1 cellular context compared by ENCODE assay signal in the genomic region with DNA sequence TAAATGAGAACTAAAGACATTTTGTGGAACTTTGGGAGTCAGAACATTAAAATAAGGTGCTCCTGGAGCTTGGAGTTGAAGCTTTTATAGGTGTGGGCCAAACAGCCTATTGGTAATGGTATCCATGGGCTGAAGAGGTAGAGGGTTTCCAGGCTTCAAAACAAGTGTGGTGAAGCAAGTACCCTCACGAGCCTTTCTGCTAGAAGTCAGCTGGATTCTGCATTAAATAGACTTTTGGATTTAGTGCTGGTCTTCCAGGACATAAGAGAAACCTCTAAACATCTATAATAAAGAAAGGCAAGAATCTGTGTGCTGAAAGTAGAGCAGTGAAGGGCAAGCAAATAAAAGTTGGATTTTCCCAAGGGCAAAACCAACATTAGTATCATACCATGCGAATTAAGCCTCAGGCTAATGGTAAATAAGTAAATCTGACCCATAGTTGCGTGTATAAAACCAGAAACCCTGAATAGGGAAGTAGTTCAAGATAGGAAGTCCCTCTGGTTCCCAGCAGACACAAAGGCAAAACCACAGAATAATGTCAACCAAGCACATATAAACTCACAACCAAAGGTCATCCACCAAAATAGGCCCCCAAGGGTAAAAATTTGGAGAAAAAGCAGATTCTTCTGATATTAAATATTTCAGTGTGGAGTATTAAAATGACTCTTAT.
TF ChIP-seq lines count a peak whose summit lies in the region.

No MANE protein-coding gene starts in this region.

TF ChIP-seq in HepG2, 621 proteins besides CTCF, POLR2A, EP300 and RAD21 (continued from another document):
- TF ChIP-seq, protein P1, sequence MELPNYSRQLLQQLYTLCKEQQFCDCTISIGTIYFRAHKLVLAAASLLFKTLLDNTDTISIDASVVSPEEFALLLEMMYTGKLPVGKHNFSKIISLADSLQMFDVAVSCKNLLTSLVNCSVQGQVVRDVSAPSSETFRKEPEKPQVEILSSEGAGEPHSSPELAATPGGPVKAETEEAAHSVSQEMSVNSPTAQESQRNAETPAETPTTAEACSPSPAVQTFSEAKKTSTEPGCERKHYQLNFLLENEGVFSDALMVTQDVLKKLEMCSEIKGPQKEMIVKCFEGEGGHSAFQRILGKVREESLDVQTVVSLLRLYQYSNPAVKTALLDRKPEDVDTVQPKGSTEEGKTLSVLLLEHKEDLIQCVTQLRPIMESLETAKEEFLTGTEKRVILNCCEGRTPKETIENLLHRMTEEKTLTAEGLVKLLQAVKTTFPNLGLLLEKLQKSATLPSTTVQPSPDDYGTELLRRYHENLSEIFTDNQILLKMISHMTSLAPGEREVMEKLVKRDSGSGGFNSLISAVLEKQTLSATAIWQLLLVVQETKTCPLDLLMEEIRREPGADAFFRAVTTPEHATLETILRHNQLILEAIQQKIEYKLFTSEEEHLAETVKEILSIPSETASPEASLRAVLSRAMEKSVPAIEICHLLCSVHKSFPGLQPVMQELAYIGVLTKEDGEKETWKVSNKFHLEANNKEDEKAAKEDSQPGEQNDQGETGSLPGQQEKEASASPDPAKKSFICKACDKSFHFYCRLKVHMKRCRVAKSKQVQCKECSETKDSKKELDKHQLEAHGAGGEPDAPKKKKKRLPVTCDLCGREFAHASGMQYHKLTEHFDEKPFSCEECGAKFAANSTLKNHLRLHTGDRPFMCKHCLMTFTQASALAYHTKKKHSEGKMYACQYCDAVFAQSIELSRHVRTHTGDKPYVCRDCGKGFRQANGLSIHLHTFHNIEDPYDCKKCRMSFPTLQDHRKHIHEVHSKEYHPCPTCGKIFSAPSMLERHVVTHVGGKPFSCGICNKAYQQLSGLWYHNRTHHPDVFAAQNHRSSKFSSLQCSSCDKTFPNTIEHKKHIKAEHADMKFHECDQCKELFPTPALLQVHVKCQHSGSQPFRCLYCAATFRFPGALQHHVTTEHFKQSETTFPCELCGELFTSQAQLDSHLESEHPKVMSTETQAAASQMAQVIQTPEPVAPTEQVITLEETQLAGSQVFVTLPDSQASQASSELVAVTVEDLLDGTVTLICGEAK (IDR thresholded peaks at IDR 0.05): no peak
- TF ChIP-seq, protein P1 (CRISPR knock-in tag; IDR thresholded peaks at IDR 0.05): no peak
- TF ChIP-seq HOXA9 (CRISPR knock-in tag; IDR thresholded peaks at IDR 0.05; ENCODE audit: borderline replicate concordance): no peak
- no peak for TF ChIP-seq ZNF34 (CRISPR knock-in tag; IDR thresholded peaks at IDR 0.05; ENCODE audit: borderline replicate concordance)
- TF ChIP-seq, protein P2, sequence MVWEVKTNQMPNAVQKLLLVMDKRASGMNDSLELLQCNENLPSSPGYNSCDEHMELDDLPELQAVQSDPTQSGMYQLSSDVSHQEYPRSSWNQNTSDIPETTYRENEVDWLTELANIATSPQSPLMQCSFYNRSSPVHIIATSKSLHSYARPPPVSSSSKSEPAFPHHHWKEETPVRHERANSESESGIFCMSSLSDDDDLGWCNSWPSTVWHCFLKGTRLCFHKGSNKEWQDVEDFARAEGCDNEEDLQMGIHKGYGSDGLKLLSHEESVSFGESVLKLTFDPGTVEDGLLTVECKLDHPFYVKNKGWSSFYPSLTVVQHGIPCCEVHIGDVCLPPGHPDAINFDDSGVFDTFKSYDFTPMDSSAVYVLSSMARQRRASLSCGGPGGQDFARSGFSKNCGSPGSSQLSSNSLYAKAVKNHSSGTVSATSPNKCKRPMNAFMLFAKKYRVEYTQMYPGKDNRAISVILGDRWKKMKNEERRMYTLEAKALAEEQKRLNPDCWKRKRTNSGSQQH (CRISPR knock-in tag; IDR thresholded peaks at IDR 0.05; ENCODE audit: low read depth): no peak
- TF ChIP-seq MTF1 (CRISPR knock-in tag; IDR thresholded peaks at IDR 0.05): no peak
- no peak for TF ChIP-seq EZH2 (conservative IDR thresholded peaks at IDR 0.05; ENCODE audit: low read depth, low read length)
- no peak for TF ChIP-seq RXRA (CRISPR knock-in tag; IDR thresholded peaks at IDR 0.05)
- no peak for TF ChIP-seq TCF7L2 (IDR thresholded peaks at IDR 0.05; ENCODE audit: low read depth, low read length)
- no peak for TF ChIP-seq ZNF75D (CRISPR knock-in tag; IDR thresholded peaks at IDR 0.05; ENCODE audit: borderline replicate concordance)
- TF ChIP-seq ZNF572 (CRISPR knock-in tag; IDR thresholded peaks at IDR 0.05): no peak
- no peak for TF ChIP-seq ISX (CRISPR knock-in tag; conservative IDR thresholded peaks at IDR 0.05)
- no peak for TF ChIP-seq FOXA3 (CRISPR knock-in tag; IDR thresholded peaks at IDR 0.05)
- no peak for TF ChIP-seq STAT6 (CRISPR knock-in tag; IDR thresholded peaks at IDR 0.05; ENCODE audit: borderline replicate concordance)
- TF ChIP-seq, protein P3, sequence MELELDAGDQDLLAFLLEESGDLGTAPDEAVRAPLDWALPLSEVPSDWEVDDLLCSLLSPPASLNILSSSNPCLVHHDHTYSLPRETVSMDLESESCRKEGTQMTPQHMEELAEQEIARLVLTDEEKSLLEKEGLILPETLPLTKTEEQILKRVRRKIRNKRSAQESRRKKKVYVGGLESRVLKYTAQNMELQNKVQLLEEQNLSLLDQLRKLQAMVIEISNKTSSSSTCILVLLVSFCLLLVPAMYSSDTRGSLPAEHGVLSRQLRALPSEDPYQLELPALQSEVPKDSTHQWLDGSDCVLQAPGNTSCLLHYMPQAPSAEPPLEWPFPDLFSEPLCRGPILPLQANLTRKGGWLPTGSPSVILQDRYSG (CRISPR knock-in tag; IDR thresholded peaks at IDR 0.05): no peak
- TF ChIP-seq ONECUT2 (CRISPR knock-in tag; IDR thresholded peaks at IDR 0.05): no peak
- no peak for TF ChIP-seq EEA1 (CRISPR knock-in tag; IDR thresholded peaks at IDR 0.05; ENCODE audit: borderline replicate concordance)
- TF ChIP-seq SMAD9 (CRISPR knock-in tag; IDR thresholded peaks at IDR 0.05): no peak
